7 cellular contexts compared by ENCODE assay signal in the genomic region with DNA sequence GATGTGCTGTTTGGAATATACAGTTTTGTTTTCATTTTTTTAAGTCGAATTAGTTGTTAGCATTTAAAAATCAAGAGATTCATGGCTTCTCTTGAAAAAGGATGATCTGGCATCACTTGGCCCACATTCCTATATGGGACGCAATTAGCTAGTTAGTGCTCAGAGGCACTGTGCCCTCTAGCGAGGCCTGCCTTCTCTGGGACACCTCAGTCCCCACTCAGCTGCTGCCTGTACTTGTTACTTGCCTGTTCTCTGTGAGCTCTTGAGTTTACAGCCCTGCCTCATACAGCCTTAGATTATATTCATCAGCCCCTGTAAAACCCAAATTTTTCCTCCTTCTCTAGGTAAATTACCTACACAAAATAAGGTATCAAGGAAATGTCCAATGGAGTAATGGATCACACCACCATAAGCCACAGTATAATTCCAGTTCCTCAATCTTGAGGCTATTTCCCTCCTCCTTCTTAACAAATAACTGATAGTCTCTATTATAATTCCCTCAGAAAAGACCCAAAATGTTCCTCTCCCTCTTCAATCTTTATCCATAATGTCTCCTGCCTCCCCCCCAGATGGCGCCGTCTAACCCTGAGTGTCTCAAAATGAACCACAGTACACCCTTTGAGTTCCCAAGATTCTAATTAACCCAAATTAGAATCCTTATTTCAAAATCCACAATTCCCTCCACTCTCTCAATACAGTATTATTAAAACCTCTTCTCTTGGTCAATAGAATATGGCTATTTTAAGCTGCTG. TPM values are rescaled to one million over a fixed set of nuclear protein-coding genes. Genes with fewer than 3 reads are reported as not detected.
DNase-seq lines count a peak whose midpoint lies in the region; ATAC-seq and TF ChIP-seq lines count a peak whose summit lies in the region.

No MANE protein-coding gene starts in this region.

- H3K4me1 Mint-ChIP-seq in glutamatergic neuron (ENCODE audit: low read depth, unreplicated experiment) (peaks cover 10% of the 10 kb centered on the region), type B pancreatic cell (ENCODE audit: unreplicated experiment) (peaks cover 19% of the 10 kb centered on the region)

- H3K36me3 Mint-ChIP-seq in glutamatergic neuron (ENCODE audit: unreplicated experiment): no peaks in the 10 kb centered on the region
- peaks cover 27% of the 10 kb centered on the region for H3K36me3 Mint-ChIP-seq in type B pancreatic cell

- no peak overlapping the region for H3K4me3 Mint-ChIP-seq in glutamatergic neuron (ENCODE audit: unreplicated experiment)
- H3K4me3 Mint-ChIP-seq in type B pancreatic cell: peak overlapping the region; percentile 78

- H3K27ac ChIP-seq in MM.1S (ENCODE audit: low read length): no peak overlapping the region

- peaks cover 2% of the 10 kb centered on the region for H3K27me3 Mint-ChIP-seq in glutamatergic neuron (ENCODE audit: unreplicated experiment)
- no peaks in the 10 kb centered on the region for H3K27me3 Mint-ChIP-seq in type B pancreatic cell

- H3K9me2 ChIP-seq in MM.1S (replicated peaks; ENCODE audit: insufficient read depth, low read length): no peaks in the 10 kb centered on the region

- no peak overlapping the region for H3K4me2 ChIP-seq in MM.1S (ENCODE audit: low read depth, low read length)

- no peaks in the 10 kb centered on the region for H3K79me2 ChIP-seq in MM.1S (ENCODE audit: low read length)

- DNase-seq in GM06990 (ENCODE audit: extremely low read depth, insufficient read length) (no peak), MM.1S (no peak), glutamatergic neuron (peak; percentile 56), type B pancreatic cell (ENCODE audit: extremely low spot score, unreplicated experiment) (no peak)
- DNase-seq in activated CD4-positive, alpha-beta T cell treated with anti-CD3 and anti-CD28 coated beads, Interleukin-2, amount 50 U/mL, for 1 hour: peak; percentile 51

- peaks cover 10% of the 10 kb centered on the region for H3K36me3 ChIP-seq in GM06990 (ENCODE audit: control insufficient read depth, insufficient read depth, low read length)
- H3K36me3 ChIP-seq in MM.1S (replicated peaks; ENCODE audit: insufficient read depth, low read length): no peaks in the 10 kb centered on the region

- peaks cover 12% of the 10 kb centered on the region; the same call in 1 of the 2 replicates for H3K4me1 ChIP-seq in MM.1S (ENCODE audit: low read length)

- H3K4me3 ChIP-seq in GM06990 (replicated peaks; ENCODE audit: low read depth, low read length) (peak overlapping the region; percentile 93), MM.1S (ENCODE audit: low read length) (no peak overlapping the region)

- H3K9me3 ChIP-seq in MM.1S (replicated peaks; ENCODE audit: insufficient read depth, low read length): no peaks in the 10 kb centered on the region

- no peak overlapping the region for H3K9ac ChIP-seq in MM.1S (ENCODE audit: low read length)

- ATAC-seq in GM21381 (IDR thresholded peaks at IDR 0.05; ENCODE audit: unreplicated experiment) (no peak), GM21529 (IDR thresholded peaks at IDR 0.05; ENCODE audit: unreplicated experiment) (no peak)

- no peak overlapping the region for H2AFZ ChIP-seq in MM.1S (ENCODE audit: low read length)

- H3K27ac Mint-ChIP-seq in glutamatergic neuron (ENCODE audit: unreplicated experiment): no peak overlapping the region
- H3K27ac Mint-ChIP-seq in type B pancreatic cell: peak overlapping the region; percentile 75

- peaks cover 3% of the 10 kb centered on the region for H3K9me3 Mint-ChIP-seq in glutamatergic neuron (ENCODE audit: unreplicated experiment)
- H3K9me3 Mint-ChIP-seq in type B pancreatic cell: no peaks in the 10 kb centered on the region

- H3F3A ChIP-seq in MM.1S (ENCODE audit: insufficient read depth, low read length): peaks cover 9% of the 10 kb centered on the region

- no peaks in the 10 kb centered on the region for H3K27me3 ChIP-seq in GM06990 (replicated peaks; ENCODE audit: control insufficient read depth, insufficient read depth, low read length)
- peaks cover 23% of the 10 kb centered on the region for H3K27me3 ChIP-seq in MM.1S (replicated peaks; ENCODE audit: insufficient read depth, low read length)

- H4K20me1 ChIP-seq in MM.1S (ENCODE audit: insufficient read depth, low read length): no peaks in the 10 kb centered on the region

- TF ChIP-seq CTCF in GM06990 (IDR thresholded peaks at IDR 0.05; ENCODE audit: insufficient read depth, low read length, poor library complexity, severe bottlenecking) (peak; percentile 53), MM.1S (IDR thresholded peaks at IDR 0.05; ENCODE audit: low read length) (peak; percentile 64), glutamatergic neuron (IDR thresholded peaks at IDR 0.05; ENCODE audit: partially characterized antibody, unreplicated experiment) (peak; percentile 29), type B pancreatic cell (conservative IDR thresholded peaks at IDR 0.05) (peak; percentile 55)

RNA-seq across cellular contexts. Expression of a gene that starts 2.7 kb away (rescaled TPM):
- total RNA-seq in glutamatergic neuron (ENCODE audit: unreplicated experiment): 14.0 TPM
- total RNA-seq in type B pancreatic cell (ENCODE audit: low replicate concordance): 25.7 and 40.1 TPM in 2 replicates

Comparison
In these comparisons a context has a peak if more than half of its experiments do, and no peak if none do; other contexts are left out.
1. DNase-seq: peak in activated CD4-positive, alpha-beta T cell treated with anti-CD3 and anti-CD28 coated beads, Interleukin-2, amount 50 U/mL, for 1 hour (single experiment) and glutamatergic neuron (single experiment); none in GM06990 (single experiment), MM.1S (single experiment) and type B pancreatic cell (single experiment).
2. Peak in every context shown above with its lines, with median percentiles within 50 percentile points of each other: CTCF ChIP-seq.